8 cellular contexts compared by ENCODE assay signal in genomic region chr1:19484338-19484792, GRCh38. TPM values are rescaled to one million over a fixed set of nuclear protein-coding genes. Genes with fewer than 3 reads are reported as not detected.
DNase-seq lines count a peak whose midpoint lies in the region; ATAC-seq, FAIRE-seq and TF ChIP-seq lines count a peak whose summit lies in the region.

No MANE protein-coding gene starts in this region.

- no peaks in the 10 kb centered on the region for H3K27me3 Mint-ChIP-seq in CD4-positive, alpha-beta T cell

- H3K9ac ChIP-seq in PC-3 (ENCODE audit: low read length) = peak overlapping the region; percentile 96

- peaks cover 54% of the 10 kb centered on the region for H3K36me3 Mint-ChIP-seq in CD4-positive, alpha-beta T cell (ENCODE audit: low read depth)

- no peak for FAIRE-seq in bronchial epithelial cell (lab: Jason Lieb, UNC)

- H3K27ac ChIP-seq in CD4-positive, alpha-beta T cell (ENCODE audit: low read depth, low read length) = peak overlapping the region; percentile 88
- H3K27ac ChIP-seq in PC-3 (ENCODE audit: low read length) = no peak overlapping the region
- H3K27ac ChIP-seq in uterus = peak overlapping the region; percentile 96 to 100

- TF ChIP-seq POLR2A in uterus (IDR thresholded peaks at IDR 0.05) = no peak

- peak overlapping the region; percentile 86 for H3K27ac Mint-ChIP-seq in CD4-positive, alpha-beta T cell

- no peaks in the 10 kb centered on the region for H3K9me3 Mint-ChIP-seq in CD4-positive, alpha-beta T cell

- no peaks in the 10 kb centered on the region for H3K27me3 ChIP-seq in CD4-positive, alpha-beta T cell (ENCODE audit: control insufficient read depth, insufficient read depth, low read length)
- H3K27me3 ChIP-seq in PC-3 (ENCODE audit: low read length) = no peaks in the 10 kb centered on the region
- H3K27me3 ChIP-seq in bronchial epithelial cell (ENCODE audit: control insufficient read depth, insufficient read depth, low read length) = no peaks in the 10 kb centered on the region
- H3K27me3 ChIP-seq in mononuclear cell (ENCODE audit: insufficient read depth, low read length) = no peaks in the 10 kb centered on the region
- H3K27me3 ChIP-seq in uterus = no peaks in the 10 kb centered on the region

- no peaks in the 10 kb centered on the region for H3K9me2 ChIP-seq in PC-3 (replicated peaks; ENCODE audit: low read length)

- peaks cover 35% of the 10 kb centered on the region for H3K4me1 ChIP-seq in PC-3 (ENCODE audit: insufficient read depth, low read length)
- H3K4me1 ChIP-seq in mononuclear cell (ENCODE audit: insufficient read depth, low read length) = peaks cover 81% of the 10 kb centered on the region
- peaks cover 14 to 45% of the 10 kb centered on the region in 2 donors for H3K4me1 ChIP-seq in uterus

- peaks cover 50% of the 10 kb centered on the region for H4K20me1 ChIP-seq in PC-3 (ENCODE audit: low read length)

- peaks cover 60% of the 10 kb centered on the region for H3K79me2 ChIP-seq in PC-3 (ENCODE audit: low read length)

- TF ChIP-seq CTCF in CD4-positive, alpha-beta T cell (IDR thresholded peaks at IDR 0.05) = no peak
- no peak for TF ChIP-seq CTCF in PC-3 (conservative IDR thresholded peaks at IDR 0.05; ENCODE audit: low read depth, low read length)
- no peak for TF ChIP-seq CTCF in bronchial epithelial cell (IDR thresholded peaks at IDR 0.05; ENCODE audit: insufficient read depth, low read length, severe bottlenecking)
- TF ChIP-seq CTCF in uterus (IDR thresholded peaks at IDR 0.05) = no peak

- peak overlapping the region; percentile 94 for H3K4me3 Mint-ChIP-seq in CD4-positive, alpha-beta T cell

- no peaks in the 10 kb centered on the region for H3K9me3 ChIP-seq in CD4-positive, alpha-beta T cell (ENCODE audit: control insufficient read depth, low read length)
- H3K9me3 ChIP-seq in PC-3 (ENCODE audit: low read length) (no peaks in the 10 kb centered on the region), mononuclear cell (ENCODE audit: low read depth, low read length) (no peaks in the 10 kb centered on the region), uterus (no peaks in the 10 kb centered on the region)

- DNase-seq in CD4-positive, alpha-beta T cell = peak in 5 of 10 experiments; percentile 19 to 46 (median 28)
- no peak for DNase-seq in PC-3
- DNase-seq in bronchial epithelial cell (ENCODE audit: low read depth) = no peak
- DNase-seq in uterus = no peak
- DNase-seq in NCI-H2196 (lab: John Stamatoyannopoulos, UW; ENCODE audit: unreplicated experiment) = no peak
- no peak for DNase-seq in left lobe of liver (ENCODE audit: low spot score)

- no TSS peak for BruUV-seq in PC-3 (replicated peaks; lab: Mats Ljungman, UMichigan)

- intact Hi-C loops in CD4-positive, alpha-beta T cell (cut with DNase I, micrococcal nuclease) = loop anchor here in 1 of 2 experiments (1.0 to 5.0 kb wide), 4 partner anchors 20 to 277 kb away; a partner anchor contains a TSS
- intact Hi-C loops in PC-3 (cut with micrococcal nuclease) = loop anchor here (10.0 kb wide), 2 partner anchors 50 to 90 kb away; no protein-coding TSS in a partner anchor
- intact Hi-C loops in uterus (cut with DNase I; ENCODE audit: low total_unique reads) = loop anchor here (10.0 kb wide), 2 partner anchors 90 to 160 kb away; partner anchors contain the start of gene NBL1

- CTCF ChIA-PET in CD4-positive, alpha-beta T cell (lab: Charles Lee) = no interaction called here
- CTCF ChIA-PET in PC-3 (lab: Charles Lee) = no interaction called here

- H3K4me2 ChIP-seq in PC-3 (ENCODE audit: low read length) = peak overlapping the region; percentile 99

- H3K36me3 ChIP-seq in PC-3 (ENCODE audit: low read depth, low read length) = peaks cover 4% of the 10 kb centered on the region; the same call in 1 of the 2 replicates
- H3K36me3 ChIP-seq in bronchial epithelial cell (ENCODE audit: control insufficient read depth, insufficient read depth, low read length) = no peaks in the 10 kb centered on the region
- H3K36me3 ChIP-seq in uterus = no peaks in the 10 kb centered on the region

- peaks cover 80% of the 10 kb centered on the region for H3K4me1 Mint-ChIP-seq in CD4-positive, alpha-beta T cell (ENCODE audit: low read depth)

- H3K4me3 ChIP-seq in PC-3 (ENCODE audit: low read length) (peak overlapping the region; percentile 100), bronchial epithelial cell (ENCODE audit: low read depth, low read length) (peak overlapping the region; percentile 99), mononuclear cell (ENCODE audit: low read length) (peak overlapping the region; percentile 84), uterus (peak overlapping the region; percentile 78 to 99)

- POLR2A ChIA-PET in CD4-positive, alpha-beta T cell (lab: Charles Lee) = interaction anchor here (1.4 to 18.5 kb wide), 7 partner anchors 17 to 116 kb away, joined by 4 to 442 read pairs (median 7); a partner anchor contains a TSS
- POLR2A ChIA-PET in PC-3 (lab: Charles Lee; ENCODE audit: unreplicated experiment) = no interaction called here

- ATAC-seq in CD4-positive, alpha-beta T cell (ENCODE audit: poor library complexity) = peak; percentile 8
- ATAC-seq in PC-3 = no peak
- no peak for ATAC-seq in GM21786 (IDR thresholded peaks at IDR 0.05; ENCODE audit: unreplicated experiment)
- ATAC-seq in left lobe of liver = no peak

- no peaks in the 10 kb centered on the region for H3F3A ChIP-seq in PC-3 (ENCODE audit: low read length, unreplicated experiment)

- no peak overlapping the region for H2AFZ ChIP-seq in PC-3 (ENCODE audit: low read length)

RNA-seq across cellular contexts. Expression of gene CAPZB, which starts 1.0 kb away (rescaled TPM):
- 100 to 1,000 TPM; 168 to 173 TPM for total RNA-seq in CD4-positive, alpha-beta T cell
- total RNA-seq in PC-3 (2014; rRNA removed) (86.7 and 94.3 TPM in 2 replicates), bronchial epithelial cell (73.5 and 100 TPM in 2 replicates), mononuclear cell (128 TPM), uterus (100 to 1,000 TPM in 3 of 4 donors, 10 to 100 TPM in 1; 94.4 to 281 (median 141) TPM), left lobe of liver (91.4 TPM)
